ENCODE assay signal across 8 cellular contexts in the genomic region with DNA sequence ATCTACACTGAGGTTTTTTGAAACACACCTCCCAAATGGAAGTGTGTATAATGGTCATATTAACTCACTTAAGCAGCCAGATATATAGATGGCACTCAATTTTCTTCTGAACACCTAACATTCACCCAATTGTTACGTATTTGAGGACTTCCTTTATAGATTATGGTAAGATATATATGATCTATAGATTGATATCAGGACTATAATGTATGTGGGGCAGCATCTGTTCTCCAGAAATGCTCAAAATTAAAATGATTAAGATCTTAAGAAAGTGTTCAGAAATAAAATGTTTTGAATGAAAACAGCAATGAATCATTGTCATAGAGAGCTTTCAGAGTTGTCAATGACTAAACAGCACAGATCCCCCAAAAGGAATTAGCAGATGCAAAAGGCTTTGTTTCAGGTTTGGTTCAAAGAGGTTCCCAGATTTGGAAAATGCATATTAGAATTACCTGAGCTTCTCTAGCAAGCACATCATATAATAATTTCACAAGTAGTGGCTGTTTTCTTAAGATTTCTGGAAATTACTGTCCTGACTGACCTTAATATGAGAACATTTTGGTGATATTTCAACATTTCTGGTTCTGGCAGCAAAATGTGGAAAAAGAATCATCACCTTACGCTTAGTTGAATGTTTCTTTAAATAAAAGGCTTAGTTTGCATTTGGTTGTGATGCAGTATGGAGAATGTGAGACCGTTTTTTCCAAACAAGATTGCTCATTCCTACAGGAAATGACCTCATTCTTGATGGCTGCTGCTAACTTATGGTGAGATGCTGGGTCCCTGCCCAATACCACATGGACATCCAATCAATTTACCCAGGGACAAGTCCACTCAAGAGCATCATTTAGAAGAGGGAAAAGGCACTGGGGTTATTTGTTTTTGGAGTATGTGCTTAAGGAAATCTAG. TPM values are rescaled to one million over a fixed set of nuclear protein-coding genes. Genes with fewer than 3 reads are reported as not detected.
DNase-seq lines count a peak whose midpoint lies in the region; ATAC-seq and TF ChIP-seq lines count a peak whose summit lies in the region.

No MANE protein-coding gene starts in this region.

- H3K14ac ChIP-seq in mesenchymal stem cell (ENCODE audit: low read length in 2 of 2), result no peak overlapping the region

- no peak overlapping the region for H2BK5ac ChIP-seq in mesenchymal stem cell (ENCODE audit: low read depth, low read length, poor library complexity, severe bottlenecking)

- no peak overlapping the region for H3K18ac ChIP-seq in mesenchymal stem cell (ENCODE audit: low read depth in 1 of 2, low read length in 2 of 2)

- CTCF ChIA-PET in AG04450 (lab: Charles Lee), result no interaction called here

- ATAC-seq in GM19328 (IDR thresholded peaks at IDR 0.05; ENCODE audit: unreplicated experiment), result no peak

- no peak overlapping the region for H2BK12ac ChIP-seq in mesenchymal stem cell (ENCODE audit: low read length in 2 of 2)

- H3K9ac ChIP-seq in HUES6 (ENCODE audit: low read length) (no peak overlapping the region), mesenchymal stem cell (ENCODE audit: low read length) (peak overlapping the region; percentile 65)

- H3K27me3 Mint-ChIP-seq in brain, result no peaks in the 10 kb centered on the region

- no peak overlapping the region for H2AK5ac ChIP-seq in mesenchymal stem cell (ENCODE audit: low read length, severe bottlenecking)

- H3K4me2 ChIP-seq in mesenchymal stem cell (ENCODE audit: low read length, poor library complexity, severe bottlenecking), result no peak overlapping the region

- H3K9me3 ChIP-seq in AG04450 (ENCODE audit: control insufficient read depth, insufficient read depth, low read length) (no peaks in the 10 kb centered on the region), HUES6 (ENCODE audit: control insufficient read depth, insufficient read depth, low read depth, low read length) (no peaks in the 10 kb centered on the region), mesenchymal stem cell (ENCODE audit: control insufficient read depth, low read length) (no peaks in the 10 kb centered on the region)

- no peak overlapping the region for H2BK15ac ChIP-seq in mesenchymal stem cell (ENCODE audit: low read depth, poor library complexity, severe bottlenecking)

- no peak overlapping the region for H4K91ac ChIP-seq in mesenchymal stem cell (ENCODE audit: low read length)

- DNase-seq in AG04450 (ENCODE audit: low read depth, low spot score), result peak; percentile 82
- peak; percentile 88 for DNase-seq in mesenchymal stem cell
- DNase-seq in cerebellar nuclear complex (lab: John Stamatoyannopoulos, UW), result no peak
- no peak for DNase-seq in HUDEP-2 (lab: John Stamatoyannopoulos, UW; ENCODE audit: unreplicated experiment in 76 of 76)
- DNase-seq in OCI-M1 (lab: John Stamatoyannopoulos, UW), result no peak

- H3K4me3 ChIP-seq in AG04450 (ENCODE audit: low read depth, low read length) (no peak overlapping the region), HUES6 (ENCODE audit: low read depth, low read length) (no peak overlapping the region), mesenchymal stem cell (ENCODE audit: insufficient read depth in 1 of 2, low read depth in 1 of 2, low read length in 2 of 2) (no peak overlapping the region)

- no peak overlapping the region for H3K4ac ChIP-seq in mesenchymal stem cell (ENCODE audit: low read depth in 1 of 2, low read length in 2 of 2)

- H3K36me3 ChIP-seq in HUES6 (ENCODE audit: control insufficient read depth, insufficient read depth, low read length) (peaks cover 48% of the 10 kb centered on the region), mesenchymal stem cell (ENCODE audit: control insufficient read depth in 1 of 2, insufficient read depth in 2 of 2, low read depth in 1 of 2, low read length in 2 of 2) (peaks cover 22 to 88% of the 10 kb centered on the region in 2 experiments)

- peak overlapping the region in 4 of 5 experiments; percentile 82 to 96 (median 94) for H3K27ac Mint-ChIP-seq in brain

- H3K79me1 ChIP-seq in mesenchymal stem cell (replicated peaks; ENCODE audit: low read length, poor library complexity, severe bottlenecking), result peaks cover 22% of the 10 kb centered on the region

- H2AFZ ChIP-seq in mesenchymal stem cell (ENCODE audit: low read depth, low read length), result no peak overlapping the region

- no peak overlapping the region for H2BK120ac ChIP-seq in mesenchymal stem cell (ENCODE audit: low read depth, low read length)

- H4K8ac ChIP-seq in mesenchymal stem cell (ENCODE audit: low read length), result no peak overlapping the region

- POLR2A ChIA-PET in AG04450 (lab: Yijun Ruan, JAX), result interaction anchor here (1.2 to 2.4 kb wide), 2 partner anchors 12 to 90 kb away, joined by 4 to 15 read pairs; a partner anchor contains a TSS

- H3K36me3 Mint-ChIP-seq in brain, result peaks cover 42% of the 10 kb centered on the region

- H3K4me1 ChIP-seq in HUES6 (ENCODE audit: control insufficient read depth, insufficient read depth, low read length) (peaks cover 19% of the 10 kb centered on the region), mesenchymal stem cell (ENCODE audit: control insufficient read depth, insufficient read depth, low read depth, low read length) (peaks cover 13% of the 10 kb centered on the region)

- peak overlapping the region; percentile 71 for H3K27ac ChIP-seq in AG04450 (ENCODE audit: low read depth, low read length)
- H3K27ac ChIP-seq in HUES6 (ENCODE audit: low read depth, low read length), result peak overlapping the region; percentile 41; the same call in 1 of the 2 replicates
- peak overlapping the region; percentile 39 for H3K27ac ChIP-seq in mesenchymal stem cell (ENCODE audit: low read length, poor library complexity, severe bottlenecking)

- H3K4me1 Mint-ChIP-seq in brain, result peaks cover 49% of the 10 kb centered on the region

- peak overlapping the region in 2 of 5 experiments; percentile 56 to 83 for H3K4me3 Mint-ChIP-seq in brain

- no peak for TF ChIP-seq CTCF in AG04450 (IDR thresholded peaks at IDR 0.05; ENCODE audit: low read depth, low read length)
- TF ChIP-seq CTCF in brain (conservative IDR thresholded peaks at IDR 0.05), result no peak

- H3K23ac ChIP-seq in mesenchymal stem cell (ENCODE audit: low read length in 2 of 2), result no peak overlapping the region

- H3K27me3 ChIP-seq in AG04450 (ENCODE audit: control insufficient read depth, insufficient read depth, low read length) (no peaks in the 10 kb centered on the region), HUES6 (ENCODE audit: control insufficient read depth, insufficient read depth, low read length) (no peaks in the 10 kb centered on the region), mesenchymal stem cell (ENCODE audit: control insufficient read depth in 1 of 2, insufficient read depth in 1 of 2, low read length in 2 of 2) (no peaks in the 10 kb centered on the region)

- WGBS in mesenchymal stem cell, result 45% methylated on average over 2 of the region's 3 CpGs

- peaks cover 0 to 3% (median 0%) of the 10 kb centered on the region in 5 experiments for H3K9me3 Mint-ChIP-seq in brain

RNA-seq across cellular contexts. Expression of a gene that starts 31.5 kb away (rescaled TPM):
- polyA plus RNA-seq in AG04450 (2011; rRNA removed), result 17.2 and 21.6 TPM in 2 replicates
- 19.8 and 21.4 TPM in 2 replicates for polyA minus RNA-seq in AG04450 (2011; rRNA and poly(A)+ RNA removed)
- 102 TPM for polyA plus RNA-seq in brain (ENCODE audit: insufficient read depth, low read depth, low replicate concordance)
- 12.5 TPM for polyA plus RNA-seq in mesenchymal stem cell (2013, experiment 1 of 2)
- 13.1 TPM for polyA plus RNA-seq in mesenchymal stem cell (2013, experiment 2 of 2)

Comparison
In these comparisons a context has a peak if more than half of its experiments do, and no peak if none do; other contexts are left out.
1. DNase-seq: peak in AG04450 (single experiment) and mesenchymal stem cell (single experiment); none in cerebellar nuclear complex (0 of 2), HUDEP-2 (0 of 76) and OCI-M1 (single experiment).
2. Peak in every context shown above with its lines, with median percentiles within 50 percentile points of each other: H3K27ac ChIP-seq.